In genomic region chr9:132998221-132998620, GRCh38 we compare ENCODE assay signal across 7 cellular contexts. TPM values are rescaled to one million over a fixed set of nuclear protein-coding genes. Genes with fewer than 3 reads are reported as not detected.
"Had no signal": no experiment of that assay in that cellular context is flagged by ENCODE, and none has a peak within 500 bp of the region (broad histone marks: within the 10 kb centered on the region; RNA-seq: fewer than 3 reads in every experiment).

No MANE protein-coding gene starts in this region.

RNA-seq across cellular contexts. Expression of gene GFI1B, which starts 19.7 kb away (rescaled TPM):
- total RNA-seq: subcutaneous adipose tissue, suprapubic skin, thoracic aorta, tibial nerve, ureter, vagina had no signal
- polyA plus RNA-seq: stomach had no signal
